13 cellular contexts compared by ENCODE assay signal in the genomic region with DNA sequence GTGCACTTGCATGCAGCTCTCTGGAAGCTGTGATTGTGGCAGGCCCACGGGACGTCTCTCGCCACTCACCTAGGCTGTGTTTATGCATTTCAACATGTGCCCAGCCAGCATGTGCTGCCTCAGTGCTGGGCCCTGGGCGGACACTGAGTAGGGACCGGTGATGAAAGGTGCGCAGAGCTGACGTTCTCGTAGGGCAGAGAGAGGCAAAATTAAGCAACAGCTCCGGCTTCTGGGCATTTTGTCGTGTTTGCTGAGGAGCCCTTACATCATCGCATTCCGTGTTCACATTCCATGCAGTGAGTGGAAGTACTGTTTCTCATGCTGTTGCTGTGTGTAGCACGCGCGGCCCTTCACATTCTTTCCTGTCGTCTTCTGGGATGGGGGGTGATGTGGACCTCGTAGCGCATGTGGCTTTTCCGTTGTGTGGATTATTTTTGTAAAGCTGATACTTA. TPM values are rescaled to one million over a fixed set of nuclear protein-coding genes. Genes with fewer than 3 reads are reported as not detected.
DNase-seq lines count a peak whose midpoint lies in the region; ATAC-seq, FAIRE-seq and TF ChIP-seq lines count a peak whose summit lies in the region.
"Had no signal": no experiment of that assay in that cellular context is flagged by ENCODE, and none has a peak within 500 bp of the region (broad histone marks: within the 10 kb centered on the region; RNA-seq: fewer than 3 reads in every experiment).

No MANE protein-coding gene starts in this region.

- H2BK120ac ChIP-seq in neuronal stem cell (ENCODE audit: low read depth, low read length) = no peak overlapping the region

- H3K4me1 ChIP-seq in neuronal stem cell (ENCODE audit: control insufficient read depth in 2 of 2, insufficient read depth in 1 of 2, low read depth in 1 of 2, low read length in 2 of 2) = no peaks in the 10 kb centered on the region

- no peak overlapping the region for H4K8ac ChIP-seq in neuronal stem cell (ENCODE audit: low read depth, low read length)

- WGBS in neuronal stem cell (ENCODE audit: extremely low coverage in 2 of 2, insufficient read length in 2 of 2, insufficient replicate concordance in 1 of 2), 2 donors = no CpG with 5 or more reads among the region's 19 CpGs

- H2AFZ ChIP-seq in neuronal stem cell (ENCODE audit: low read length) = no peak overlapping the region

- intact Hi-C loops in Right ventricle myocardium superior (cut with DNase I) = loop anchor here (2.0 to 10.0 kb wide), 3 partner anchors 123 to 330 kb away; a partner anchor contains a TSS

- H3K4me3 ChIP-seq in AG09309 (ENCODE audit: control insufficient read depth, low read depth, low read length) (no peak overlapping the region), neuronal stem cell (ENCODE audit: low read length in 2 of 2) (no peak overlapping the region)
- H3K4me3 ChIP-seq: BLaER1 treated with 17β-estradiol and CSF1 and Interleukin-3, amounts not matched to agents 10 nM and 100 nM had no signal

- H3K4ac ChIP-seq in neuronal stem cell (ENCODE audit: low read length) = no peak overlapping the region

- peak; percentile 59 for ATAC-seq in Right ventricle myocardium superior (ENCODE audit: poor library complexity)
- ATAC-seq in HG02678 (IDR thresholded peaks at IDR 0.05; ENCODE audit: unreplicated experiment) = no peak

- DNase-seq in AG09309 (ENCODE audit: low read depth) (peak; percentile 87), amniotic stem cell (lab: John Stamatoyannopoulos, UW) (peak; percentile 82), Right ventricle myocardium superior (peak; percentile 58), neuronal stem cell (ENCODE audit: low spot score) (no peak), NCI-H1092 treated with DMSO at 0.1 percent for 48 hours (lab: John Stamatoyannopoulos, UW) (no peak), GM19239 (ENCODE audit: insufficient read length, low spot score) (no peak)
- no peak for DNase-seq in stimulated activated naive CD4-positive, alpha-beta T cell (lab: John Stamatoyannopoulos, UW)
- DNase-seq: activated gamma-delta T cell treated with Interleukin-2 at 50 U/mL for 16 hours, immature natural killer cell, NCI-H524 had no signal

- no peaks in the 10 kb centered on the region for H3K79me1 ChIP-seq in neuronal stem cell (ENCODE audit: low read depth, low read length)

- H3K18ac ChIP-seq in neuronal stem cell (ENCODE audit: low read length) = no peak overlapping the region

- no peaks in the 10 kb centered on the region for H3K27me3 ChIP-seq in neuronal stem cell (ENCODE audit: control insufficient read depth in 3 of 3, insufficient read depth in 3 of 3, low read depth in 1 of 3, low read length in 3 of 3)
- H3K27me3 ChIP-seq: BLaER1 treated with 17β-estradiol and CSF1 and Interleukin-3, amounts not matched to agents 10 nM and 100 nM had no signal

- no peak overlapping the region for H2AK5ac ChIP-seq in neuronal stem cell (ENCODE audit: low read depth, low read length)

- peak overlapping the region; percentile 77 for H3K23ac ChIP-seq in neuronal stem cell (ENCODE audit: low read depth, low read length, poor library complexity)

- no peak overlapping the region for H2BK5ac ChIP-seq in neuronal stem cell (ENCODE audit: low read length)

- no peak overlapping the region for H2BK12ac ChIP-seq in neuronal stem cell (ENCODE audit: low read length)

- H3K14ac ChIP-seq in neuronal stem cell (ENCODE audit: low read length) = no peak overlapping the region

- H3K4me2 ChIP-seq in neuronal stem cell (ENCODE audit: insufficient read depth, low read length, poor library complexity, severe bottlenecking) = no peak overlapping the region

- H3K9ac ChIP-seq in neuronal stem cell (ENCODE audit: low read depth, low read length, poor library complexity) = peak overlapping the region; percentile 31

- FAIRE-seq in GM19239 (lab: Jason Lieb, UNC) = no peak

- TF ChIP-seq CTCF in AG09309 (IDR thresholded peaks at IDR 0.05; ENCODE audit: control insufficient read depth, insufficient read depth, low read depth, low read length, missing control alignments) = no peak

- no peaks in the 10 kb centered on the region for H3K9me3 ChIP-seq in neuronal stem cell (replicated peaks in 1 of 2; ENCODE audit: control insufficient read depth in 2 of 2, insufficient read depth in 1 of 2, low read depth in 1 of 2, low read length in 2 of 2)
- H3K9me3 ChIP-seq: BLaER1 treated with 17β-estradiol and CSF1 and Interleukin-3, amounts not matched to agents 10 nM and 100 nM had no signal

- H4K91ac ChIP-seq in neuronal stem cell (ENCODE audit: low read depth, low read length, poor library complexity) = no peak overlapping the region

- no peak overlapping the region for H3K27ac ChIP-seq in neuronal stem cell (replicated peaks; ENCODE audit: low read length)

- H2BK15ac ChIP-seq in neuronal stem cell (ENCODE audit: low read length) = no peak overlapping the region

- peaks cover 0 to 3% of the 10 kb centered on the region in 2 donors for H3K36me3 ChIP-seq in neuronal stem cell (replicated peaks in 1 of 2; ENCODE audit: control insufficient read depth in 2 of 2, insufficient read depth in 2 of 2, low read length in 2 of 2)

RNA-seq across cellular contexts. Expression of a gene that starts 50.5 kb away (rescaled TPM):
- 2.2 TPM for total RNA-seq in Right ventricle myocardium superior
- polyA plus RNA-seq in neuronal stem cell (2013, experiment 1 of 2) = not detected
- polyA plus RNA-seq in neuronal stem cell (2013, experiment 2 of 2) = not detected
- total RNA-seq: SK-MEL-5 had no signal

Comparison
In these comparisons a context has a peak if more than half of its experiments do, and no peak if none do; other contexts are left out.
1. DNase-seq: peak in AG09309 (single experiment), amniotic stem cell (single experiment) and Right ventricle myocardium superior (single experiment); none in neuronal stem cell (single experiment), NCI-H1092 treated with DMSO at 0.1 percent for 48 hours (single experiment), GM19239 (single experiment) and stimulated activated naive CD4-positive, alpha-beta T cell (0 of 6).